Comparison of ENCODE assay signal across 30 cellular contexts in the genomic region with DNA sequence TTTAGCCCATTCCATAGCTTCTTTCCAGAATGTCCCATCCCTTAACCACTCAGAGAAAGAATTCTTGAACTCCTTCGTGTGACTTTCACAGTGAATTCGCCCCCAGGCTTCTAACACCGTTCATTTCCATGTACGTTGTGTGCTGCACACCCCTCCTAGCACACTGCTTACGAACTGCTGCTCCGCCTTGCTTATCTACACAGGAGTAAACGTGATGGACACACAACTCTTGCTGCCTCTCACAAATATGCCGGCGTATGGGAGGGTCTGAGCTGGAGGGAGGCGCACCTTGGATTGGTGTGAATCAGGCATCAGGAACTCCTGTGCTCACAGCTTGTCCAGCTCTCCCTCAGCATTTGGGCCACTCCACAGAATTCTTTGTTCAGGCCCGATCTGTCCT. TPM values are rescaled to one million over a fixed set of nuclear protein-coding genes. Genes with fewer than 3 reads are reported as not detected.
"Had no signal": no experiment of that assay in that cellular context is flagged by ENCODE, and none has a peak within 500 bp of the region (broad histone marks: within the 10 kb centered on the region; RNA-seq: fewer than 3 reads in every experiment).

No MANE protein-coding gene starts in this region.

- DNase-seq: hippocampal formation; kidney; left colon; left lung; lower lobe of right lung; mammary epithelial cell; mesenchymal stem cell; naive B cell; natural killer cell; nephron progenitor cell; occipital lobe; ovary; right lobe of liver; stimulated activated CD4-positive, alpha-beta T cell treated with anti-CD3 and anti-CD28 coated beads, Interleukin-12 subunit alpha, Interleukin-12 subunit beta, amount 100 ng/mL, for 4 hours; stimulated activated CD4-positive, alpha-beta T cell treated with anti-CD3 and anti-CD28 coated beads, Interleukin-15, amount 100 ng/mL, for 24 hours; stimulated activated CD4-positive, alpha-beta T cell treated with anti-CD3 and anti-CD28 coated beads, Interleukin-2, amount 100 ng/mL, for 24 hours; stimulated activated CD4-positive, alpha-beta T cell treated with anti-CD3 and anti-CD28 coated beads, Interleukin-4, amount 100 ng/mL, for 1 hour; stimulated activated naive B cell treated with anti-CD40 and anti-IgM and Interleukin-4, amounts not matched to agents 10 μg/mL and 1 μg/mL and 100 μg/mL, for 72 hours; stimulated activated naive CD8-positive, alpha-beta T cell treated with anti-CD3 and anti-CD28 coated beads, Interleukin-15, Interleukin-2, amounts not matched to agents 100 U/mL and 50 U/mL, for 24 hours; stomach; upper lobe of left lung had no signal

- H3K27me3 ChIP-seq: neural progenitor cell, ovary, right atrium auricular region, right lobe of liver, upper lobe of left lung had no signal

- H3K36me3 ChIP-seq: left lung, lower lobe of right lung, neural progenitor cell, neutrophil, ovary, right atrium auricular region, right lobe of liver, stomach, suprapubic skin, thoracic aorta, tibial nerve, upper lobe of left lung had no signal

- H3K9ac ChIP-seq: neural progenitor cell had no signal

- H3K36me3 Mint-ChIP-seq: neural progenitor cell had no signal

- H3K27ac Mint-ChIP-seq: natural killer cell; nephron progenitor cell; neural progenitor cell; progenitor cell of endocrine pancreas; stimulated activated naive B cell treated with anti-CD40 and anti-IgM and Interleukin-4, amounts not matched to agents 10 μg/mL and 1 μg/mL and 100 μg/mL, for 72 hours had no signal

- H3K27ac ChIP-seq: left lung, lower lobe of right lung, neural progenitor cell, neutrophil, ovary, right atrium auricular region, right lobe of liver, skin epidermis, stomach, suprapubic skin, thoracic aorta, tibial nerve, upper lobe of left lung had no signal

- ATAC-seq: left colon; left lung; lower lobe of right lung; natural killer cell; right lobe of liver; stimulated activated naive B cell treated with anti-CD40 and anti-IgM and Interleukin-4, amounts not matched to agents 10 μg/mL and 1 μg/mL and 100 μg/mL, for 72 hours; stimulated activated naive CD8-positive, alpha-beta T cell treated with anti-CD3 and anti-CD28 coated beads, Interleukin-15, Interleukin-2, amounts not matched to agents 100 U/mL and 50 U/mL, for 24 hours had no signal

- H3K4me3 Mint-ChIP-seq: natural killer cell; nephron progenitor cell; neural progenitor cell; stimulated activated naive B cell treated with anti-CD40 and anti-IgM and Interleukin-4, amounts not matched to agents 10 μg/mL and 1 μg/mL and 100 μg/mL, for 72 hours had no signal

- H3K9me3 ChIP-seq: neutrophil, ovary, right lobe of liver, suprapubic skin had no signal

- H3K4me2 ChIP-seq: neural progenitor cell had no signal

- H3K4me3 ChIP-seq: left lung, lower lobe of right lung, neural progenitor cell, ovary, right atrium auricular region, right lobe of liver, skin epidermis, stomach, suprapubic skin, thoracic aorta, tibial nerve, upper lobe of left lung had no signal

- H2AFZ ChIP-seq: neural progenitor cell had no signal

- FAIRE-seq: kidney had no signal

RNA-seq across cellular contexts. Expression of a gene that starts 3.9 kb away (rescaled TPM):
- total RNA-seq: mammary epithelial cell, pulmonary artery endothelial cell had no signal
- polyA plus RNA-seq: mammary epithelial cell had no signal
